ENCODE assay signal across 14 cellular contexts in the genomic region with DNA sequence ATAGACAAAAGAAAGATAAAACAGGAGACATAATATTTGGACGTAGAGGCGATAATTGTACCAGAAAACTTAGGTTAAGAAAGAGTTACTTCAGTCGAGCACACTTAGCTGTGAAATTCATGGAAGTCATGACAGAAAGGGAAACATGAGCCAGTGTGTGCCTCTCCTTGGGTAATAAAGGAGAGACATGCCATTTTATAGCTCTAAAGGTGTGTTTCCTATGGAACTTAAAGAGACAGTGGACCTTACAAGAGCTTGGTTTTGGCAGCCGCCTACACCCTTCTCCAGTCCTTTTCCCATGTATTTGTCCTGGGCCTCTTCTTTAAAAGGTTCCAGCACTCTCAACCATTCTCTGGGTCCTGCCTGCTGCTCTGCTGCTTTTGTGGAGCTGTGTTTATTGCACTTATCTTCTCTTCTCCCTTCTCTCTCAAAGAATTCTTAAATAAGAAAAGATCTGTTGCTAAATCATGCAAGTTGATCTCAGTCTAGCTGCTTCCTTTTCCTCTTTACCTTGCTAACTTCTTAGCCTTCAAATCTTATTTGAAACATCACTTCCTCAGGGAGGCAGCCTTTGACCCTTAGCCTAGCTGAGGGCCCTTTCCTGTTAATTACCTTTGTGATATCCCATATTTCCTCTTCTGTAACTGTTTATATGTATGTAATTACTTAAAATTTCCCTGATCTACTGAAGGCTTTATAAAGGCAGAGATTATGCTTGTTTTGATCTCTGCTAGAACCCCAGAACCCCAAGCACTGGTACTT.
DNase-seq lines count a peak whose midpoint lies in the region; ATAC-seq and TF ChIP-seq lines count a peak whose summit lies in the region.
"Had no signal": no experiment of that assay in that cellular context is flagged by ENCODE, and none has a peak within 500 bp of the region (broad histone marks: within the 10 kb centered on the region; RNA-seq: fewer than 3 reads in every experiment).

No MANE protein-coding gene starts in this region.

- no peaks in the 10 kb centered on the region for H3K9me3 ChIP-seq in CD4-positive, alpha-beta T cell (ENCODE audit: control insufficient read depth, low read length)
- H3K9me3 ChIP-seq: colonic mucosa, spleen, tibial nerve had no signal

- CTCF ChIA-PET in CD4-positive, alpha-beta T cell (lab: Charles Lee) = interaction anchor here (0.5 to 3.9 kb wide), 6 partner anchors 88 to 300 kb away, joined by 3 to 25 read pairs (median 6); no protein-coding TSS in a partner anchor

- H3K4me1 Mint-ChIP-seq in CD4-positive, alpha-beta T cell (ENCODE audit: low read depth) = peaks cover 23% of the 10 kb centered on the region
- peaks cover 11% of the 10 kb centered on the region for H3K4me1 Mint-ChIP-seq in activated naive CD8-positive, alpha-beta T cell treated with anti-CD3 and anti-CD28 coated beads, Interleukin-2, amount 10 ng/mL, durations not matched to agents 7 days and 5 days
- H3K4me1 Mint-ChIP-seq in mesothelial cell of epicardium = peaks cover 26% of the 10 kb centered on the region
- H3K4me1 Mint-ChIP-seq: activated B cell treated with CpG ODN at 0.5 μM for 24 hours had no signal

- H3K27me3 ChIP-seq in CD4-positive, alpha-beta T cell (ENCODE audit: control insufficient read depth, insufficient read depth, low read length) = no peaks in the 10 kb centered on the region
- no peaks in the 10 kb centered on the region for H3K27me3 ChIP-seq in HL-60 (ENCODE audit: insufficient read depth, poor library complexity, severe bottlenecking)
- H3K27me3 ChIP-seq: spleen, tibial nerve had no signal

- H3K4me3 Mint-ChIP-seq in CD4-positive, alpha-beta T cell = no peak overlapping the region
- no peak overlapping the region for H3K4me3 Mint-ChIP-seq in activated naive CD8-positive, alpha-beta T cell treated with anti-CD3 and anti-CD28 coated beads, Interleukin-2, amount 10 ng/mL, durations not matched to agents 7 days and 5 days
- no peak overlapping the region for H3K4me3 Mint-ChIP-seq in mesothelial cell of epicardium
- H3K4me3 Mint-ChIP-seq: activated B cell treated with CpG ODN at 0.5 μM for 24 hours; activated T-cell treated with anti-CD3 and anti-CD28 coated beads, Interleukin-2, amount 50 U/mL, for 4 hours; stimulated activated naive CD8-positive, alpha-beta T cell treated with anti-CD3 and anti-CD28 coated beads, Interleukin-15, Interleukin-2, amounts not matched to agents 100 ng/mL and 50 ng/mL, for 24 hours had no signal

- POLR2A ChIA-PET in CD4-positive, alpha-beta T cell (lab: Charles Lee) = interaction anchor here (0.6 to 4.2 kb wide), 4 partner anchors 74 to 265 kb away, joined by 3 to 26 read pairs (median 4); no protein-coding TSS in a partner anchor
- POLR2A ChIA-PET in activated naive CD8-positive, alpha-beta T cell treated with anti-CD3 and anti-CD28 coated beads, Interleukin-2, amount 10 ng/mL, durations not matched to agents 7 days and 5 days (lab: Charles Lee) = interaction anchor here (0.9 to 1.8 kb wide), 4 partner anchors 12 to 209 kb away, joined by 3 to 5 read pairs (median 4); partner anchors contain the start of gene EVL

- no peaks in the 10 kb centered on the region for H3K36me3 Mint-ChIP-seq in CD4-positive, alpha-beta T cell (ENCODE audit: low read depth)
- H3K36me3 Mint-ChIP-seq in activated naive CD8-positive, alpha-beta T cell treated with anti-CD3 and anti-CD28 coated beads, Interleukin-2, amount 10 ng/mL, durations not matched to agents 7 days and 5 days = peaks cover 8% of the 10 kb centered on the region
- H3K36me3 Mint-ChIP-seq in mesothelial cell of epicardium = peaks cover 11% of the 10 kb centered on the region

- no peak for ATAC-seq in CD4-positive, alpha-beta T cell (ENCODE audit: poor library complexity)
- no peak for ATAC-seq in activated naive CD8-positive, alpha-beta T cell treated with anti-CD3 and anti-CD28 coated beads, Interleukin-2, amount 10 ng/mL, durations not matched to agents 7 days and 5 days (ENCODE audit: low read depth)
- ATAC-seq in GM18520 (IDR thresholded peaks at IDR 0.05; ENCODE audit: unreplicated experiment) = no peak
- no peak for ATAC-seq in HG03045 (IDR thresholded peaks at IDR 0.05; ENCODE audit: unreplicated experiment)

- H3K27me3 Mint-ChIP-seq in CD4-positive, alpha-beta T cell = no peaks in the 10 kb centered on the region
- no peaks in the 10 kb centered on the region for H3K27me3 Mint-ChIP-seq in activated naive CD8-positive, alpha-beta T cell treated with anti-CD3 and anti-CD28 coated beads, Interleukin-2, amount 10 ng/mL, durations not matched to agents 7 days and 5 days
- no peaks in the 10 kb centered on the region for H3K27me3 Mint-ChIP-seq in mesothelial cell of epicardium (ENCODE audit: low read depth)
- H3K27me3 Mint-ChIP-seq: activated B cell treated with CpG ODN at 0.5 μM for 24 hours; stimulated activated naive CD8-positive, alpha-beta T cell treated with anti-CD3 and anti-CD28 coated beads, Interleukin-15, Interleukin-2, amounts not matched to agents 100 ng/mL and 50 ng/mL, for 24 hours had no signal

- DNase-seq in CD4-positive, alpha-beta T cell = no peak
- DNase-seq in HL-60 (ENCODE audit: low read depth in 1 of 2, low spot score in 1 of 2) (no peak), mesothelial cell of epicardium (ENCODE audit: low spot score in 2 of 2, unreplicated experiment in 2 of 2) (no peak), cardiac septum (ENCODE audit: low spot score) (no peak)
- DNase-seq in activated naive CD8-positive, alpha-beta T cell treated with anti-CD3 and anti-CD28 coated beads, Interleukin-2, amount 10 ng/mL, durations not matched to agents 7 days and 5 days = no peak
- DNase-seq: activated B cell treated with CpG ODN at 0.5 μM for 24 hours; activated T-cell treated with anti-CD3 and anti-CD28 coated beads, Interleukin-2, amount 50 U/mL, for 4 hours; colonic mucosa; GOT3; spleen had no signal

- H3K27ac Mint-ChIP-seq in CD4-positive, alpha-beta T cell = peak overlapping the region; percentile 34
- peak overlapping the region; percentile 68 for H3K27ac Mint-ChIP-seq in activated naive CD8-positive, alpha-beta T cell treated with anti-CD3 and anti-CD28 coated beads, Interleukin-2, amount 10 ng/mL, durations not matched to agents 7 days and 5 days
- peak overlapping the region; percentile 51 for H3K27ac Mint-ChIP-seq in mesothelial cell of epicardium
- H3K27ac Mint-ChIP-seq: activated B cell treated with CpG ODN at 0.5 μM for 24 hours; stimulated activated naive CD8-positive, alpha-beta T cell treated with anti-CD3 and anti-CD28 coated beads, Interleukin-15, Interleukin-2, amounts not matched to agents 100 ng/mL and 50 ng/mL, for 24 hours had no signal

- no peak for TF ChIP-seq CTCF in CD4-positive, alpha-beta T cell (IDR thresholded peaks at IDR 0.05)
- TF ChIP-seq CTCF in HL-60 (IDR thresholded peaks at IDR 0.05; ENCODE audit: insufficient read depth, low read length) (no peak), mesothelial cell of epicardium (IDR thresholded peaks at IDR 0.05; ENCODE audit: unreplicated experiment) (no peak)

- H3K27ac ChIP-seq in CD4-positive, alpha-beta T cell (ENCODE audit: low read depth, low read length) = no peak overlapping the region
- peak overlapping the region; percentile 31 for H3K27ac ChIP-seq in HL-60 (replicated peaks)
- H3K27ac ChIP-seq: colonic mucosa, spleen, tibial nerve had no signal

- intact Hi-C loops in CD4-positive, alpha-beta T cell (cut with DNase I, micrococcal nuclease) = loop anchor here (1.0 to 5.0 kb wide), 5 partner anchors 74 to 264 kb away; no protein-coding TSS in a partner anchor
- intact Hi-C loops in cardiac septum (cut with DNase I) = loop anchor here (5.0 kb wide), 1 partner anchor 394 kb away; the partner anchor contains the start of gene WDR25

- H3K9me3 Mint-ChIP-seq in CD4-positive, alpha-beta T cell = no peaks in the 10 kb centered on the region
- H3K9me3 Mint-ChIP-seq in activated naive CD8-positive, alpha-beta T cell treated with anti-CD3 and anti-CD28 coated beads, Interleukin-2, amount 10 ng/mL, durations not matched to agents 7 days and 5 days = peaks cover 4% of the 10 kb centered on the region
- H3K9me3 Mint-ChIP-seq in mesothelial cell of epicardium = peaks cover 6% of the 10 kb centered on the region
- H3K9me3 Mint-ChIP-seq: activated B cell treated with CpG ODN at 0.5 μM for 24 hours; stimulated activated naive CD8-positive, alpha-beta T cell treated with anti-CD3 and anti-CD28 coated beads, Interleukin-15, Interleukin-2, amounts not matched to agents 100 ng/mL and 50 ng/mL, for 24 hours had no signal

- no peak overlapping the region for H3K4me3 ChIP-seq in HL-60 (replicated peaks; ENCODE audit: insufficient read depth, low read length)
- H3K4me3 ChIP-seq: colonic mucosa, spleen, tibial nerve had no signal
